ENCODE assay signal across 23 cellular contexts in the genomic region with DNA sequence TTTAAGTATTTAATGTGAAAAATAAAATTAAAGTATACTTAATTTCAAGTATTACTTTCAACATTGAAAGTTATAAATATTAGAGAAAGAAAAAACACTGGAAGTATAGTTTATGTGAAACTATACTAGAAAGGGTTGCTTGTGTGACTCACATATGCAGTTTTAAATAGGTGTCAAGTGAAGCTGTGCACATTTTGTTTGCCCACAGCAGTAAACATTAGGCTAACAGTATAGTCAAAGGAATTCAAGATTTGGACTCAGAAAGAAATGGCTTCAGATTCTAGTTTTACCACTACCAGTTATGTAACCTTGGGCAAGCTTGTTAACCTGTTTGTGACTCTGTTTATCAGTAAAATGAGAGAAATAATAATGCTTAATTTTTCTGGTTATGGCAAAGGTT.
"Had no signal": no experiment of that assay in that cellular context is flagged by ENCODE, and none has a peak within 500 bp of the region (broad histone marks: within the 10 kb centered on the region; RNA-seq: fewer than 3 reads in every experiment).

No MANE protein-coding gene starts in this region.

- H3K4me3 Mint-ChIP-seq: IgD-negative memory B cell had no signal

- H3K4me2 ChIP-seq: KMS-11 had no signal

- H3K4me1 Mint-ChIP-seq: IgD-negative memory B cell had no signal

- H3K27me3 Mint-ChIP-seq: IgD-negative memory B cell had no signal

- H3K27me3 ChIP-seq: SJSA1 had no signal

- H3K9me3 ChIP-seq: SJSA1 had no signal

- H3K4me3 ChIP-seq: K562, SJSA1, SK-N-MC had no signal

- H3K27ac ChIP-seq: KMS-11, SJSA1, SK-N-MC had no signal

- H3K36me3 ChIP-seq: SJSA1 had no signal

- H3K9ac ChIP-seq: KMS-11 had no signal

- FAIRE-seq: HepG2, K562 had no signal

- H3K27ac Mint-ChIP-seq: IgD-negative memory B cell had no signal

- H3K36me3 Mint-ChIP-seq: IgD-negative memory B cell had no signal

- DNase-seq: Kasumi-1, MM.1S, NCI-H1092 treated with DMSO at 0.1 percent for 48 hours, NCI-H1436, NCI-H187, NCI-H2029, NCI-H2081 treated with DMSO at 0.1 percent for 48 hours, NCI-H2171, NCI-H226, NCI-H446, NCI-H510A, NCI-H524 treated with DMSO at 0.1 percent for 48 hours, NCI-H69, NCI-H774, Right ventricle myocardium superior, RPMI8226, SIG-M5 had no signal
